In the genomic region with DNA sequence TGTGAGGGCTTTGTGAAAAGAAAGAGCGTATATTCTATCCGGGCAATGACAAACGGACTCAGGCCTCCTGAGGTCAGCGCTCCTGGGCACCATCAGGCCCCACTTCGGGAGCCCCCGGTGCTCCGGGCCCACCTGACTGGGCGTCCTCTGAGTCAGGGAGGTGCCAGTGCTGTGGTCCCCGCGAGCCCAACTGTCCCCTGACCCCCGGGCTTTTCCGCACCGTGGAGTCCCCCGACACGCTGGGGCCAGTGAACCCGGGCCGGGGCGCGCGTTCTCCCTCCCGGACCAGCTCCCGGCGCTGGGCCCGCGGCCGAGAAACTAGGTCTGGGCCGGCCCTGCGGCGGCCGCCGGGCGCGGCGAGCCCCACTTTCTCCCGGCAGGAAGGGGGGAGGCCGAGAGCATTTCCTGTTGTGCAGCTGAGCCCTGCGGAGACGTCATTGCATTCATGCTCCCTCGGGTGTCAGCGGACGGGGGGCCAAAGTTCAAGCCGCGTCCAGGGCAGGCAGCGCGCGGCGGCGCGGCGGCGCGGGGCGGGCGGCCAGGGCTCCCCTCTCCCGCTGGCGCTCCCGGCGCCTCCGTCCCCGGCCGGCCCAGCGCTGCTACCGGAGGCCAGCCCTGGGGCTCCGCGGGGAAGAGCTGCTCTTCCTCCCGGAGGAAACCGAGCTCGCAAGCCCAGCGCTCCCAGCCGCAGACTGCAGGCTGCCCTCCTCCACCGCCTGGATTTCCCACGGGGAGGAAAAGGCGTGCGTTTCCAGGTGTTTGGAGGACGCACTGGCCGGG, we compare ENCODE assay signal across 1 cellular context.
TF ChIP-seq lines count a peak whose summit lies in the region.

No MANE protein-coding gene starts in this region.

TF ChIP-seq in HepG2, 621 proteins besides CTCF, POLR2A, EP300 and RAD21 (continued from another document and continues in another):
- TF ChIP-seq, protein P1, sequence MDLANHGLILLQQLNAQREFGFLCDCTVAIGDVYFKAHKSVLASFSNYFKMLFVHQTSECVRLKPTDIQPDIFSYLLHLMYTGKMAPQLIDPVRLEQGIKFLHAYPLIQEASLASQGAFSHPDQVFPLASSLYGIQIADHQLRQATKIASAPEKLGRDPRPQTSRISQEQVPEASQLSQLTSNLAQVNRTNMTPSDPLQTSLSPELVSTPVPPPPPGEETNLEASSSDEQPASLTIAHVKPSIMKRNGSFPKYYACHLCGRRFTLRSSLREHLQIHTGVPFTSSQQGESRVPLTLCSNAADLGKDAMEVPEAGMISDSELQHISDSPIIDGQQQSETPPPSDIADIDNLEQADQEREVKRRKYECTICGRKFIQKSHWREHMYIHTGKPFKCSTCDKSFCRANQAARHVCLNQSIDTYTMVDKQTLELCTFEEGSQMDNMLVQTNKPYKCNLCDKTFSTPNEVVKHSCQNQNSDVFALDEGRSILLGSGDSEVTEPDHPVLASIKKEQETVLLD (CRISPR knock-in tag; IDR thresholded peaks at IDR 0.05; ENCODE audit: low read depth), result peak; percentile 80
- TF ChIP-seq TAF15 (IDR thresholded peaks at IDR 0.05; ENCODE audit: low read depth, low read length, poor library complexity, severe bottlenecking) (peak; percentile 79), SRF (IDR thresholded peaks at IDR 0.05; ENCODE audit: low read depth, low read length) (0 out of 2 replicates have a peak, but pooled peaks have one; percentile 7), SIX4 (CRISPR knock-in tag; IDR thresholded peaks at IDR 0.05) (peak; percentile 10; the same call in 1 of the 2 replicates), HNF4G (IDR thresholded peaks at IDR 0.05; ENCODE audit: borderline replicate concordance, low read depth, low read length) (peak; percentile 86), HNF4G (CRISPR knock-in tag; IDR thresholded peaks at IDR 0.05; ENCODE audit: borderline replicate concordance, low read depth) (peak; percentile 96), ZNF614 (CRISPR knock-in tag; IDR thresholded peaks at IDR 0.05; ENCODE audit: borderline replicate concordance) (peak; percentile 30; the same call in 1 of the 2 replicates), ZNF430 (CRISPR knock-in tag; IDR thresholded peaks at IDR 0.05) (peak; percentile 97), ZNF180 (CRISPR knock-in tag; IDR thresholded peaks at IDR 0.05; ENCODE audit: borderline replicate concordance, low read depth) (0 out of 2 replicates have a peak, but pooled peaks have one; percentile 16), SOX13 (IDR thresholded peaks at IDR 0.05) (no peak; the same call in 1 of the 2 replicates), SOX13 (CRISPR knock-in tag; conservative IDR thresholded peaks at IDR 0.05 in 1 of 2, IDR thresholded peaks at IDR 0.05 in 1 of 2) (peak; percentile 62 to 79; a peak in 2 of 4 replicates), SAP130 (CRISPR knock-in tag; IDR thresholded peaks at IDR 0.05; ENCODE audit: low read depth) (peak; percentile 95), IKZF1 (IDR thresholded peaks at IDR 0.05) (no peak), HOXA5 (CRISPR knock-in tag; IDR thresholded peaks at IDR 0.05) (peak; percentile 84), NR2F6 (IDR thresholded peaks at IDR 0.05) (no peak), NR2F6 (CRISPR knock-in tag; IDR thresholded peaks at IDR 0.05) (peak; percentile 85; the same call in 1 of the 2 replicates), AKAP8 (CRISPR knock-in tag; IDR thresholded peaks at IDR 0.05) (peak; percentile 85; the same call in 1 of the 2 replicates), IRF2 (CRISPR knock-in tag; IDR thresholded peaks at IDR 0.05) (peak; percentile 76; the same call in 1 of the 2 replicates), ASH2L (IDR thresholded peaks at IDR 0.05; ENCODE audit: insufficient read length, low read depth, low read length) (peak; percentile 75), KDM5B (CRISPR knock-in tag; IDR thresholded peaks at IDR 0.05; ENCODE audit: borderline replicate concordance) (peak; percentile 94), HCFC1 (IDR thresholded peaks at IDR 0.05; ENCODE audit: low read depth, low read length) (0 out of 2 replicates have a peak, but pooled peaks have one; percentile 11), MATR3 (CRISPR knock-in tag; IDR thresholded peaks at IDR 0.05) (no peak), ZNF101 (CRISPR knock-in tag; IDR thresholded peaks at IDR 0.05; ENCODE audit: borderline replicate concordance, low read depth) (no peak), ZNF83 (CRISPR knock-in tag; IDR thresholded peaks at IDR 0.05; ENCODE audit: borderline replicate concordance) (peak; percentile 83; the same call in 1 of the 2 replicates), SPEN (CRISPR knock-in tag; IDR thresholded peaks at IDR 0.05; ENCODE audit: low read depth) (peak; percentile 89; the same call in 1 of the 2 replicates), ZNF713 (CRISPR knock-in tag; IDR thresholded peaks at IDR 0.05) (no peak), HNF4A (CRISPR knock-in tag; IDR thresholded peaks at IDR 0.05) (peak; percentile 83), MAF1 (CRISPR knock-in tag; IDR thresholded peaks at IDR 0.05; ENCODE audit: borderline replicate concordance) (peak; percentile 25; the same call in 1 of the 2 replicates), CENPX (CRISPR knock-in tag; IDR thresholded peaks at IDR 0.05) (no peak), ARNT (IDR thresholded peaks at IDR 0.05) (no peak), ZNF33A (CRISPR knock-in tag; IDR thresholded peaks at IDR 0.05; ENCODE audit: borderline replicate concordance) (no peak), HOXA9 (CRISPR knock-in tag; IDR thresholded peaks at IDR 0.05; ENCODE audit: borderline replicate concordance) (no peak; the same call in 1 of the 2 replicates), ZBTB1 (CRISPR knock-in tag; IDR thresholded peaks at IDR 0.05; ENCODE audit: borderline replicate concordance) (0 out of 2 replicates have a peak, but pooled peaks have one; percentile 82), KLF15 (CRISPR knock-in tag; IDR thresholded peaks at IDR 0.05; ENCODE audit: borderline replicate concordance) (no peak; the same call in 1 of the 2 replicates), ZNF790 (CRISPR knock-in tag; IDR thresholded peaks at IDR 0.05; ENCODE audit: borderline replicate concordance) (no peak; the same call in 1 of the 2 replicates), ELF3 (CRISPR knock-in tag; IDR thresholded peaks at IDR 0.05) (peak; percentile 94), ZNF720 (CRISPR knock-in tag; IDR thresholded peaks at IDR 0.05) (no peak), DNMT1 (CRISPR knock-in tag; IDR thresholded peaks at IDR 0.05) (no peak), CCAR2 (optimal IDR thresholded peaks at IDR 0.05; ENCODE audit: low read depth, low read length) (no peak), NCOA2 (CRISPR knock-in tag; IDR thresholded peaks at IDR 0.05) (peak; percentile 71), ZNF224 (CRISPR knock-in tag; IDR thresholded peaks at IDR 0.05) (0 out of 2 replicates have a peak, but pooled peaks have one; percentile 60), FOXK1 (CRISPR knock-in tag; IDR thresholded peaks at IDR 0.05; ENCODE audit: borderline replicate concordance, low read depth) (peak; percentile 42; the same call in 1 of the 2 replicates)
- TF ChIP-seq, protein P2, sequence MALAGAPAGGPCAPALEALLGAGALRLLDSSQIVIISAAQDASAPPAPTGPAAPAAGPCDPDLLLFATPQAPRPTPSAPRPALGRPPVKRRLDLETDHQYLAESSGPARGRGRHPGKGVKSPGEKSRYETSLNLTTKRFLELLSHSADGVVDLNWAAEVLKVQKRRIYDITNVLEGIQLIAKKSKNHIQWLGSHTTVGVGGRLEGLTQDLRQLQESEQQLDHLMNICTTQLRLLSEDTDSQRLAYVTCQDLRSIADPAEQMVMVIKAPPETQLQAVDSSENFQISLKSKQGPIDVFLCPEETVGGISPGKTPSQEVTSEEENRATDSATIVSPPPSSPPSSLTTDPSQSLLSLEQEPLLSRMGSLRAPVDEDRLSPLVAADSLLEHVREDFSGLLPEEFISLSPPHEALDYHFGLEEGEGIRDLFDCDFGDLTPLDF (CRISPR knock-in tag; IDR thresholded peaks at IDR 0.05), result peak; percentile 79
- TF ChIP-seq, protein P3, sequence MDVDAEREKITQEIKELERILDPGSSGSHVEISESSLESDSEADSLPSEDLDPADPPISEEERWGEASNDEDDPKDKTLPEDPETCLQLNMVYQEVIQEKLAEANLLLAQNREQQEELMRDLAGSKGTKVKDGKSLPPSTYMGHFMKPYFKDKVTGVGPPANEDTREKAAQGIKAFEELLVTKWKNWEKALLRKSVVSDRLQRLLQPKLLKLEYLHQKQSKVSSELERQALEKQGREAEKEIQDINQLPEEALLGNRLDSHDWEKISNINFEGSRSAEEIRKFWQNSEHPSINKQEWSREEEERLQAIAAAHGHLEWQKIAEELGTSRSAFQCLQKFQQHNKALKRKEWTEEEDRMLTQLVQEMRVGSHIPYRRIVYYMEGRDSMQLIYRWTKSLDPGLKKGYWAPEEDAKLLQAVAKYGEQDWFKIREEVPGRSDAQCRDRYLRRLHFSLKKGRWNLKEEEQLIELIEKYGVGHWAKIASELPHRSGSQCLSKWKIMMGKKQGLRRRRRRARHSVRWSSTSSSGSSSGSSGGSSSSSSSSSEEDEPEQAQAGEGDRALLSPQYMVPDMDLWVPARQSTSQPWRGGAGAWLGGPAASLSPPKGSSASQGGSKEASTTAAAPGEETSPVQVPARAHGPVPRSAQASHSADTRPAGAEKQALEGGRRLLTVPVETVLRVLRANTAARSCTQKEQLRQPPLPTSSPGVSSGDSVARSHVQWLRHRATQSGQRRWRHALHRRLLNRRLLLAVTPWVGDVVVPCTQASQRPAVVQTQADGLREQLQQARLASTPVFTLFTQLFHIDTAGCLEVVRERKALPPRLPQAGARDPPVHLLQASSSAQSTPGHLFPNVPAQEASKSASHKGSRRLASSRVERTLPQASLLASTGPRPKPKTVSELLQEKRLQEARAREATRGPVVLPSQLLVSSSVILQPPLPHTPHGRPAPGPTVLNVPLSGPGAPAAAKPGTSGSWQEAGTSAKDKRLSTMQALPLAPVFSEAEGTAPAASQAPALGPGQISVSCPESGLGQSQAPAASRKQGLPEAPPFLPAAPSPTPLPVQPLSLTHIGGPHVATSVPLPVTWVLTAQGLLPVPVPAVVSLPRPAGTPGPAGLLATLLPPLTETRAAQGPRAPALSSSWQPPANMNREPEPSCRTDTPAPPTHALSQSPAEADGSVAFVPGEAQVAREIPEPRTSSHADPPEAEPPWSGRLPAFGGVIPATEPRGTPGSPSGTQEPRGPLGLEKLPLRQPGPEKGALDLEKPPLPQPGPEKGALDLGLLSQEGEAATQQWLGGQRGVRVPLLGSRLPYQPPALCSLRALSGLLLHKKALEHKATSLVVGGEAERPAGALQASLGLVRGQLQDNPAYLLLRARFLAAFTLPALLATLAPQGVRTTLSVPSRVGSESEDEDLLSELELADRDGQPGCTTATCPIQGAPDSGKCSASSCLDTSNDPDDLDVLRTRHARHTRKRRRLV (CRISPR knock-in tag; IDR thresholded peaks at IDR 0.05), result no peak
- TF ChIP-seq, protein P4, sequence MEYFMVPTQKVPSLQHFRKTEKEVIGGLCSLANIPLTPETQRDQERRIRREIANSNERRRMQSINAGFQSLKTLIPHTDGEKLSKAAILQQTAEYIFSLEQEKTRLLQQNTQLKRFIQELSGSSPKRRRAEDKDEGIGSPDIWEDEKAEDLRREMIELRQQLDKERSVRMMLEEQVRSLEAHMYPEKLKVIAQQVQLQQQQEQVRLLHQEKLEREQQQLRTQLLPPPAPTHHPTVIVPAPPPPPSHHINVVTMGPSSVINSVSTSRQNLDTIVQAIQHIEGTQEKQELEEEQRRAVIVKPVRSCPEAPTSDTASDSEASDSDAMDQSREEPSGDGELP (IDR thresholded peaks at IDR 0.05; ENCODE audit: borderline replicate concordance, low read depth), result peak; percentile 91; the same call in 1 of the 2 replicates
- TF ChIP-seq, protein P5, sequence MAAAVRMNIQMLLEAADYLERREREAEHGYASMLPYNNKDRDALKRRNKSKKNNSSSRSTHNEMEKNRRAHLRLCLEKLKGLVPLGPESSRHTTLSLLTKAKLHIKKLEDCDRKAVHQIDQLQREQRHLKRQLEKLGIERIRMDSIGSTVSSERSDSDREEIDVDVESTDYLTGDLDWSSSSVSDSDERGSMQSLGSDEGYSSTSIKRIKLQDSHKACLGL (CRISPR knock-in tag; IDR thresholded peaks at IDR 0.05), result peak; percentile 79; the same call in 1 of the 2 replicates
- TF ChIP-seq, protein P6, sequence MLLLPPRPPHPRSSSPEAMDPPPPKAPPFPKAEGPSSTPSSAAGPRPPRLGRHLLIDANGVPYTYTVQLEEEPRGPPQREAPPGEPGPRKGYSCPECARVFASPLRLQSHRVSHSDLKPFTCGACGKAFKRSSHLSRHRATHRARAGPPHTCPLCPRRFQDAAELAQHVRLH (CRISPR knock-in tag; IDR thresholded peaks at IDR 0.05; ENCODE audit: borderline replicate concordance, low read depth), result peak; percentile 84; the same call in 1 of the 2 replicates
- TF ChIP-seq, protein P7, sequence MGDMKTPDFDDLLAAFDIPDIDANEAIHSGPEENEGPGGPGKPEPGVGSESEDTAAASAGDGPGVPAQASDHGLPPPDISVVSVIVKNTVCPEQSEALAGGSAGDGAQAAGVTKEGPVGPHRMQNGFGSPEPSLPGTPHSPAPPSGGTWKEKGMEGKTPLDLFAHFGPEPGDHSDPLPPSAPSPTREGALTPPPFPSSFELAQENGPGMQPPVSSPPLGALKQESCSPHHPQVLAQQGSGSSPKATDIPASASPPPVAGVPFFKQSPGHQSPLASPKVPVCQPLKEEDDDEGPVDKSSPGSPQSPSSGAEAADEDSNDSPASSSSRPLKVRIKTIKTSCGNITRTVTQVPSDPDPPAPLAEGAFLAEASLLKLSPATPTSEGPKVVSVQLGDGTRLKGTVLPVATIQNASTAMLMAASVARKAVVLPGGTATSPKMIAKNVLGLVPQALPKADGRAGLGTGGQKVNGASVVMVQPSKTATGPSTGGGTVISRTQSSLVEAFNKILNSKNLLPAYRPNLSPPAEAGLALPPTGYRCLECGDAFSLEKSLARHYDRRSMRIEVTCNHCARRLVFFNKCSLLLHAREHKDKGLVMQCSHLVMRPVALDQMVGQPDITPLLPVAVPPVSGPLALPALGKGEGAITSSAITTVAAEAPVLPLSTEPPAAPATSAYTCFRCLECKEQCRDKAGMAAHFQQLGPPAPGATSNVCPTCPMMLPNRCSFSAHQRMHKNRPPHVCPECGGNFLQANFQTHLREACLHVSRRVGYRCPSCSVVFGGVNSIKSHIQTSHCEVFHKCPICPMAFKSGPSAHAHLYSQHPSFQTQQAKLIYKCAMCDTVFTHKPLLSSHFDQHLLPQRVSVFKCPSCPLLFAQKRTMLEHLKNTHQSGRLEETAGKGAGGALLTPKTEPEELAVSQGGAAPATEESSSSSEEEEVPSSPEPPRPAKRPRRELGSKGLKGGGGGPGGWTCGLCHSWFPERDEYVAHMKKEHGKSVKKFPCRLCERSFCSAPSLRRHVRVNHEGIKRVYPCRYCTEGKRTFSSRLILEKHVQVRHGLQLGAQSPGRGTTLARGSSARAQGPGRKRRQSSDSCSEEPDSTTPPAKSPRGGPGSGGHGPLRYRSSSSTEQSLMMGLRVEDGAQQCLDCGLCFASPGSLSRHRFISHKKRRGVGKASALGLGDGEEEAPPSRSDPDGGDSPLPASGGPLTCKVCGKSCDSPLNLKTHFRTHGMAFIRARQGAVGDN (CRISPR knock-in tag; IDR thresholded peaks at IDR 0.05), result peak; percentile 94
- TF ChIP-seq, protein P8, sequence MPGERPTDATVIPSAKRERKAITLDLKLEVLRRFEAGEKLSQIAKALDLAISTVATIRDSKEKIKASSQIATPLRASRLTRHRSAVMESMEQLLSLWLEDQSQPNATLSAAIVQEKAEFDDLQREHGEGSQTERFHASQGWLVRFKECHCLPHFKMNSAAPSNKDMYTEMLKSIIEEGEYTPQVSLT (CRISPR knock-in tag; IDR thresholded peaks at IDR 0.05; ENCODE audit: borderline replicate concordance, low read depth), result no peak; the same call in 1 of the 2 replicates
